ENCODE assay signal across 1 cellular context in the genomic region with DNA sequence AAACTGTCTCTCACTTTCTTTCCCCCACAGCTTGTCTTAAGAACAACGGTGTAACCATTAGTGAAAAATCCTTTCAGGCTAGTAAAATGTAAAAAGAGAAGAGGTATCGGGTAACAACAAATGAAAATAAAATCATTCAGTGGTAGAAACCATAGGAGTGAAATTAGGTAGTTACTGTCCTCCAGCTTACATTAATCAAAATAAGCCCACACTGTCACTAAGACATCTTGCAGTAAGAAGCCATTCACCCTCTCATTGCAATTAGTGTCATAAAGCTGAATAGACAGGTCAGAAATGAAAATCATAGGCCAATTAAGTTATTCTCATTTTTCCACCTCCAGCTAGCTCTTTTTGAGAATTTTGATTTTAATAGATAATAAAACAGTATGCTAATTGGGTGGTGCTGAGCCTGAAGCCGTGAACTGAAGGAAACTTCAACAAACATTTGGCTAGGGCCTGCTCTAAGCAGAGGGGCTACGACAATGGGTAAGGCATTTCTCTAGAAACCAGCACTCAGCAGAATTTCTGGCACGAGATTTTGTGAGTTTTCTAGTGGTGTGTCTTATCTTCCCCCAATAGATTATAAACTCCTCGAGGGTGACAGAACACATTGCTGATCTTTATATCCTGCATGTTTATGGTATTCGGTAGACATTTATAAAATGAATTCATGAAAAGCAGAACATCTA.
TF ChIP-seq lines count a peak whose summit lies in the region.

No MANE protein-coding gene starts in this region.

TF ChIP-seq in HEK293, 187 proteins besides CTCF, POLR2A, EP300 and RAD21 (continued from another document):
- TF ChIP-seq, protein P1, sequence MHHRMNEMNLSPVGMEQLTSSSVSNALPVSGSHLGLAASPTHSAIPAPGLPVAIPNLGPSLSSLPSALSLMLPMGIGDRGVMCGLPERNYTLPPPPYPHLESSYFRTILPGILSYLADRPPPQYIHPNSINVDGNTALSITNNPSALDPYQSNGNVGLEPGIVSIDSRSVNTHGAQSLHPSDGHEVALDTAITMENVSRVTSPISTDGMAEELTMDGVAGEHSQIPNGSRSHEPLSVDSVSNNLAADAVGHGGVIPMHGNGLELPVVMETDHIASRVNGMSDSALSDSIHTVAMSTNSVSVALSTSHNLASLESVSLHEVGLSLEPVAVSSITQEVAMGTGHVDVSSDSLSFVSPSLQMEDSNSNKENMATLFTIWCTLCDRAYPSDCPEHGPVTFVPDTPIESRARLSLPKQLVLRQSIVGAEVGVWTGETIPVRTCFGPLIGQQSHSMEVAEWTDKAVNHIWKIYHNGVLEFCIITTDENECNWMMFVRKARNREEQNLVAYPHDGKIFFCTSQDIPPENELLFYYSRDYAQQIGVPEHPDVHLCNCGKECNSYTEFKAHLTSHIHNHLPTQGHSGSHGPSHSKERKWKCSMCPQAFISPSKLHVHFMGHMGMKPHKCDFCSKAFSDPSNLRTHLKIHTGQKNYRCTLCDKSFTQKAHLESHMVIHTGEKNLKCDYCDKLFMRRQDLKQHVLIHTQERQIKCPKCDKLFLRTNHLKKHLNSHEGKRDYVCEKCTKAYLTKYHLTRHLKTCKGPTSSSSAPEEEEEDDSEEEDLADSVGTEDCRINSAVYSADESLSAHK (tag by site-specific recombination; IDR thresholded peaks at IDR 0.05): peak; percentile 92
- TF ChIP-seq ZNF23 (tag by site-specific recombination; IDR thresholded peaks at IDR 0.05; ENCODE audit: borderline replicate concordance): no peak
- TF ChIP-seq, protein P2, sequence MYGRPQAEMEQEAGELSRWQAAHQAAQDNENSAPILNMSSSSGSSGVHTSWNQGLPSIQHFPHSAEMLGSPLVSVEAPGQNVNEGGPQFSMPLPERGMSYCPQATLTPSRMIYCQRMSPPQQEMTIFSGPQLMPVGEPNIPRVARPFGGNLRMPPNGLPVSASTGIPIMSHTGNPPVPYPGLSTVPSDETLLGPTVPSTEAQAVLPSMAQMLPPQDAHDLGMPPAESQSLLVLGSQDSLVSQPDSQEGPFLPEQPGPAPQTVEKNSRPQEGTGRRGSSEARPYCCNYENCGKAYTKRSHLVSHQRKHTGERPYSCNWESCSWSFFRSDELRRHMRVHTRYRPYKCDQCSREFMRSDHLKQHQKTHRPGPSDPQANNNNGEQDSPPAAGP (tag by site-specific recombination; IDR thresholded peaks at IDR 0.05): no peak
- TF ChIP-seq ZNF529 (tag by site-specific recombination; IDR thresholded peaks at IDR 0.05; ENCODE audit: insufficient replicate concordance): no peak
- TF ChIP-seq ZNF629 (tag by site-specific recombination; IDR thresholded peaks at IDR 0.05): no peak
- peak; percentile 33; the same call in 1 of the 2 replicates for TF ChIP-seq FEZF1 (tag by site-specific recombination; IDR thresholded peaks at IDR 0.05)
- TF ChIP-seq ZNF768 (tag by site-specific recombination; IDR thresholded peaks at IDR 0.05): no peak
- TF ChIP-seq ZNF175 (tag by site-specific recombination; IDR thresholded peaks at IDR 0.05): no peak
- TF ChIP-seq BCL11B (tag by site-specific recombination; IDR thresholded peaks at IDR 0.05; ENCODE audit: low read depth): peak; percentile 22; the same call in 1 of the 2 replicates
- TF ChIP-seq OSR2 (tag by site-specific recombination; IDR thresholded peaks at IDR 0.05): peak; percentile 44; the same call in 1 of the 2 replicates
TF ChIP-seq in HEK293: peak in this region for 9.
